ENCODE assay signal across 17 cellular contexts in the genomic region with DNA sequence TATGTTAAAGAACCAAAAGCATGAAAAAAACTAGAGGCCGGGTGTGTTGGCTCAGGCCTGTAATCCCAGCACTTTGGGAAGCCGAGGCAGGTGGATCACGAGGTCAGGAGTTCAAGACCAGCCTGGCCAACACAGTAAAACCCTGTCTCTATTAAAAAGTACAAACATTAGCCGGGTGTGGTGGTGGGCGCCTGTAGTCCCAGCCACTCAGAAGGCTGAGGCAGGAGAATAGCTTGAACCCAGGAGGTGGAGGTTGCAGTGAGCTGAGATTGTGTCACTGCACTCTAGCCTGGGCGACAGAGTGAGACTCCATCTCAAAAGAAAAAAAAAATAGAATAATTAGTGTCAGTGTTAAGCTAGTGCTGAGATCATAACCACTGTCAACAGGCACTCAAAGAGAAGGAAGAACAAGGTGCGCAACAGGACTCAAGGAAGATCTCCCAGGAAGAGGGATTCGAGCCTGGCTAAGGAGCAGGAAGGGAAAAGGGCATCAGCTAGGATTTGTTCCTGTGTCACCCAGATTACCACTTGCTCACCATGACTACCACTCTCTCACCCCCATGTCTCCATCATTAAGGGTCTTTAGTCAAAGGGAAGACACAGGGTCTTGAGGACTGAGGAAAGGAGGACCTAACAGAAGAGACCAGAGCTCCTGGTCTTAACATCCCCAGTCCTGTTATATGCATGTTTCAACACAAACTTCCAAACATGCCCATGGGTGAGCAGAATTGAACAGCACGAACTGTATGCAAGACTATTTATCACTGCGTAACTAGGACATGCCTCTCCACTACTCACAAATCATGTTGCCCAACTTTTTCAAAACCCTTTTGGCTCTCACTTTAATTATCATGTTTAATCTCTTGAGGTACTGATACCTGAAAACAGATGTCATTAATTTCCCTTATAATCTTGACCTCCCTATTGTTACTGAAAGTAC.
DNase-seq lines count a peak whose midpoint lies in the region; ATAC-seq, FAIRE-seq and TF ChIP-seq lines count a peak whose summit lies in the region.
"Had no signal": no experiment of that assay in that cellular context is flagged by ENCODE, and none has a peak within 500 bp of the region (broad histone marks: within the 10 kb centered on the region; RNA-seq: fewer than 3 reads in every experiment).

No MANE protein-coding gene starts in this region.

- 92% methylated on average over 10 of the region's 10 CpGs; no CpG with 5 or more reads in 1 of the 2 experiments for WGBS in H1 (ENCODE audit: extremely low coverage in 1 of 2, insufficient coverage in 1 of 2, insufficient read length in 1 of 2, insufficient replicate concordance in 2 of 2, low coverage in 1 of 2, low lambda C conversion rate in 2 of 2, missing lambda C conversion rate in 1 of 2), 2 experiments

- H3K27ac Mint-ChIP-seq in CD14-positive monocyte (peak overlapping the region; percentile 14 to 79 (median 34)), Caco-2 (ENCODE audit: unreplicated experiment) (no peak overlapping the region)
- H3K27ac Mint-ChIP-seq in naive thymus-derived CD8-positive, alpha-beta T cell: peak overlapping the region in 6 of 10 donors; percentile 4 to 57 (median 34)
- H3K27ac Mint-ChIP-seq: activated T-helper 2 cell treated with anti-CD3 and anti-CD28 coated beads, Interferon-gamma antibody, Interleukin-2, Interleukin-4, amounts not matched to agents 10 μg/mL and 5 μg/mL and 100 μg/mL, durations not matched to agents 14 hours and 24 hours and 36 hours had no signal

- no peak for TF ChIP-seq RAD21 in H1 (IDR thresholded peaks at IDR 0.05 in 1 of 2, conservative IDR thresholded peaks at IDR 0.05 in 1 of 2; ENCODE audit: low read depth in 2 of 2, low read length in 2 of 2)

- H3K4me3 Mint-ChIP-seq in CD14-positive monocyte: no peak overlapping the region
- H3K4me3 Mint-ChIP-seq in naive thymus-derived CD8-positive, alpha-beta T cell: peak overlapping the region in 3 of 10 donors; percentile 2 to 7 (median 3)
- H3K4me3 Mint-ChIP-seq in Caco-2 (ENCODE audit: unreplicated experiment): no peak overlapping the region

- H3K27ac ChIP-seq in H1 (ENCODE audit: low read depth, low read length) (no peak overlapping the region), A673 (ENCODE audit: low read depth, low read length, poor library complexity, severe bottlenecking) (no peak overlapping the region)
- H3K27ac ChIP-seq: right atrium auricular region, VCaP had no signal

- POLR2A ChIA-PET in H1 (lab: Charles Lee; ENCODE audit: partially characterized antibody) (interaction anchor here (0.7 to 1.2 kb wide), 5 partner anchors 610 to 711 kb away, joined by 3 to 4 read pairs (median 4); no protein-coding TSS in a partner anchor), A673 (lab: Charles Lee; ENCODE audit: low non-redundant PET) (interaction anchor here (0.7 kb wide), 1 partner anchor 711 kb away, joined by 3 read pairs; no protein-coding TSS in a partner anchor), Caco-2 (lab: Charles Lee) (no interaction called here)
- POLR2A ChIA-PET in naive thymus-derived CD8-positive, alpha-beta T cell (lab: Charles Lee): interaction anchor here (1.0 kb wide), 1 partner anchor 710 kb away, joined by 3 read pairs; no protein-coding TSS in a partner anchor

- no peak; a peak in 1 of 3 replicates for TF ChIP-seq POLR2A in H1 (IDR thresholded peaks at IDR 0.05; ENCODE audit: control extremely low read depth in 1 of 2, low read depth in 2 of 2, low read length in 2 of 2)

- TF ChIP-seq CTCF in CD14-positive monocyte (IDR thresholded peaks at IDR 0.05): no peak
- no peak for TF ChIP-seq CTCF in H1 (IDR thresholded peaks at IDR 0.05; ENCODE audit: control extremely low read depth in 1 of 3, insufficient read depth in 1 of 3, low read depth in 1 of 3, low read length in 3 of 3)
- no peak for TF ChIP-seq CTCF in A673 (conservative IDR thresholded peaks at IDR 0.05; ENCODE audit: low read depth, low read length)
- TF ChIP-seq CTCF in Caco-2 (IDR thresholded peaks at IDR 0.05; ENCODE audit: insufficient read depth in 1 of 2, low read depth in 1 of 2, low read length in 1 of 2, severe bottlenecking in 1 of 2, unreplicated experiment in 1 of 2): no peak

- peaks cover 35 to 39% of the 10 kb centered on the region in 2 donors for H3K36me3 Mint-ChIP-seq in CD14-positive monocyte
- peaks cover 0 to 51% (median 4%) of the 10 kb centered on the region in 3 donors for H3K36me3 Mint-ChIP-seq in naive thymus-derived CD8-positive, alpha-beta T cell
- H3K36me3 Mint-ChIP-seq in Caco-2 (ENCODE audit: insufficient read depth, unreplicated experiment): no peaks in the 10 kb centered on the region

- no peak overlapping the region for H3K14ac ChIP-seq in H1 (ENCODE audit: insufficient read length)

- BruUV-seq in A673 (replicated peaks; lab: Mats Ljungman, UMichigan): no TSS peak
- BruUV-seq in Caco-2 (replicated peaks; lab: Mats Ljungman, UMichigan): no TSS peak

- no peak overlapping the region for H3K56ac ChIP-seq in H1 (replicated peaks; ENCODE audit: insufficient read length, low read depth, low read length)

- H4K5ac ChIP-seq in H1 (ENCODE audit: insufficient read length, low read depth, low read length): no peak overlapping the region

- TF ChIP-seq EP300 in H1 (IDR thresholded peaks at IDR 0.05; ENCODE audit: borderline replicate concordance in 1 of 2, low read depth in 2 of 2, low read length in 2 of 2): no peak

- H4K91ac ChIP-seq in H1 (replicated peaks; ENCODE audit: insufficient read length, low read length): no peak overlapping the region

- H2BK5ac ChIP-seq in H1 (ENCODE audit: low read depth, low read length): 0 out of 2 replicates have a peak overlapping the region, but pooled peaks have one; percentile 5

- CTCF ChIA-PET in H1 (lab: Charles Lee; ENCODE audit: partially characterized antibody): interaction anchor here (0.7 to 0.9 kb wide), 2 partner anchors 503 to 656 kb away, joined by 3 read pairs; no protein-coding TSS in a partner anchor
- CTCF ChIA-PET in A673 (lab: Charles Lee): no interaction called here
- CTCF ChIA-PET in Caco-2 (lab: Charles Lee): no interaction called here

- FAIRE-seq in HTR-8/SVneo (lab: Jason Lieb, UNC) (peak; percentile 72), H1 (lab: Jason Lieb, UNC) (no peak)
- FAIRE-seq: RCC 7860 had no signal

- peak overlapping the region in 1 of 2 experiments; percentile 8; a peak in 1 of 4 replicates for H3K4me2 ChIP-seq in H1 (ENCODE audit: insufficient read depth in 1 of 2, low read depth in 2 of 2, low read length in 2 of 2)

- intact Hi-C loops in CD14-positive monocyte (cut with micrococcal nuclease) (loop anchor here in 1 of 2 donors (5.0 to 10.0 kb wide), 2 partner anchors 609 to 696 kb away; no protein-coding TSS in a partner anchor), A673 (cut with micrococcal nuclease; ENCODE audit: unreplicated experiment) (no loop called here), Caco-2 (cut with micrococcal nuclease; ENCODE audit: unreplicated experiment) (no loop called here)

- H4K20me1 ChIP-seq in H1 (replicated peaks in 1 of 2; ENCODE audit: control insufficient read depth in 1 of 2, insufficient read depth in 2 of 2, low read length in 2 of 2): peaks cover 18 to 36% of the 10 kb centered on the region in 2 experiments

- no peak overlapping the region for H3K9ac ChIP-seq in H1 (replicated peaks in 1 of 4; ENCODE audit: extremely low read depth in 1 of 4, low read depth in 3 of 4, low read length in 3 of 4)

- no peaks in the 10 kb centered on the region for H3K9me3 Mint-ChIP-seq in CD14-positive monocyte
- H3K9me3 Mint-ChIP-seq in naive thymus-derived CD8-positive, alpha-beta T cell: no peaks in the 10 kb centered on the region
- no peaks in the 10 kb centered on the region for H3K9me3 Mint-ChIP-seq in Caco-2 (ENCODE audit: unreplicated experiment)
- H3K9me3 Mint-ChIP-seq: activated T-helper 2 cell treated with anti-CD3 and anti-CD28 coated beads, Interferon-gamma antibody, Interleukin-2, Interleukin-4, amounts not matched to agents 10 μg/mL and 5 μg/mL and 100 μg/mL, durations not matched to agents 14 hours and 24 hours and 36 hours; neural crest cell had no signal

- peaks cover 5 to 12% (median 8%) of the 10 kb centered on the region in 4 experiments; a peak in 5 of 7 replicates for H3K4me1 ChIP-seq in H1 (replicated peaks in 1 of 4; ENCODE audit: control insufficient read depth in 3 of 4, insufficient read depth in 4 of 4, low read length in 3 of 4)
- no peaks in the 10 kb centered on the region for H3K4me1 ChIP-seq in A673 (ENCODE audit: insufficient read depth, low read length, poor library complexity, severe bottlenecking)
- no peaks in the 10 kb centered on the region for H3K4me1 ChIP-seq in Caco-2

- H2BK12ac ChIP-seq in H1 (ENCODE audit: low read depth, low read length): no peak overlapping the region

- no peak overlapping the region for H4K8ac ChIP-seq in H1 (ENCODE audit: extremely low read depth, insufficient read depth, low read length)

- peaks cover 41 to 100% of the 10 kb centered on the region in 2 experiments for H3K79me2 ChIP-seq in H1 (ENCODE audit: control insufficient read depth in 1 of 2, insufficient read depth in 2 of 2, low read length in 2 of 2)

- no peak overlapping the region for H3K18ac ChIP-seq in H1 (ENCODE audit: extremely low read depth, low read length)

- peaks cover 31% of the 10 kb centered on the region for H3K79me1 ChIP-seq in H1 (ENCODE audit: low read depth, low read length)

- H3K23me2 ChIP-seq in H1 (ENCODE audit: low read depth, low read length): peaks cover 4% of the 10 kb centered on the region

- no peak overlapping the region for H2AFZ ChIP-seq in H1 (ENCODE audit: low read length)

- no peak overlapping the region for H3K23ac ChIP-seq in H1 (ENCODE audit: insufficient read length)

- no peak overlapping the region for H3K4ac ChIP-seq in H1 (replicated peaks; ENCODE audit: insufficient read length, low read depth, low read length)

- ATAC-seq in naive thymus-derived CD8-positive, alpha-beta T cell: no peak
- ATAC-seq in GM21723 (IDR thresholded peaks at IDR 0.05; ENCODE audit: unreplicated experiment): no peak

- peak overlapping the region; percentile 19; the same call in 1 of the 2 replicates for H2AK5ac ChIP-seq in H1 (ENCODE audit: low read depth, low read length)

- H3K4me1 Mint-ChIP-seq in CD14-positive monocyte: peaks cover 60% of the 10 kb centered on the region
- peaks cover 42 to 92% (median 78%) of the 10 kb centered on the region in 4 donors for H3K4me1 Mint-ChIP-seq in naive thymus-derived CD8-positive, alpha-beta T cell
- H3K4me1 Mint-ChIP-seq in Caco-2 (ENCODE audit: low read depth, unreplicated experiment): no peaks in the 10 kb centered on the region

- H2BK120ac ChIP-seq in H1 (replicated peaks; ENCODE audit: low read depth, low read length): no peak overlapping the region

- peaks cover 0 to 8% (median 0%) of the 10 kb centered on the region in 4 experiments; a peak in 4 of 8 replicates for H3K36me3 ChIP-seq in H1 (ENCODE audit: control insufficient read depth in 2 of 4, insufficient read depth in 4 of 4, low read length in 3 of 4)
- H3K36me3 ChIP-seq in A673 (ENCODE audit: insufficient read depth, low read length, poor library complexity, severe bottlenecking): peaks cover 10% of the 10 kb centered on the region
- no peaks in the 10 kb centered on the region for H3K36me3 ChIP-seq in Caco-2 (ENCODE audit: control insufficient read depth, insufficient read depth, low read length)
- H3K36me3 ChIP-seq: right atrium auricular region had no signal

- no peaks in the 10 kb centered on the region for H3K27me3 ChIP-seq in H1 (replicated peaks in 1 of 4; ENCODE audit: control insufficient read depth in 3 of 4, extremely low read depth in 1 of 4, insufficient read depth in 3 of 4, low read length in 3 of 4)
- no peaks in the 10 kb centered on the region for H3K27me3 ChIP-seq in A673 (replicated peaks; ENCODE audit: insufficient read depth, low read depth, low read length, poor library complexity)
- H3K27me3 ChIP-seq in Caco-2 (replicated peaks; ENCODE audit: control insufficient read depth, insufficient read depth, low read length): no peaks in the 10 kb centered on the region
- H3K27me3 ChIP-seq: right atrium auricular region had no signal

- no peak for DNase-seq in CD14-positive monocyte (ENCODE audit: low spot score)
- no peak for DNase-seq in HTR-8/SVneo (ENCODE audit: insufficient read length, low spot score)
- DNase-seq in H1 (ENCODE audit: low read depth in 1 of 2, low spot score in 2 of 2): no peak
- no peak for DNase-seq in naive thymus-derived CD8-positive, alpha-beta T cell
- no peak for DNase-seq in A673 (ENCODE audit: low spot score)
- no peak for DNase-seq in SW 1271 (lab: John Stamatoyannopoulos, UW)
- DNase-seq in Caco-2: no peak
- DNase-seq: anterior cingulate cortex, NCI-H1105 treated with DMSO at 0.1 percent for 48 hours, NCI-H748 treated with DMSO at 0.1 percent for 48 hours, T-helper 1 cell had no signal

- H3K9me3 ChIP-seq in H1 (ENCODE audit: insufficient read depth in 2 of 2, low read depth in 1 of 2, low read length in 1 of 2) (no peaks in the 10 kb centered on the region), A673 (ENCODE audit: low read depth, low read length, poor library complexity, severe bottlenecking) (no peaks in the 10 kb centered on the region), Caco-2 (no peaks in the 10 kb centered on the region)
- H3K9me3 ChIP-seq: right atrium auricular region had no signal

- H2BK15ac ChIP-seq in H1 (ENCODE audit: low read length): no peak overlapping the region

- H3K4me3 ChIP-seq in H1 (ENCODE audit: extremely low read depth in 1 of 4, insufficient read depth in 2 of 4, low read depth in 3 of 4, low read length in 4 of 4) (no peak overlapping the region), A673 (ENCODE audit: low read depth, low read length, poor library complexity, severe bottlenecking) (no peak overlapping the region), Caco-2 (ENCODE audit: low read depth, low read length) (no peak overlapping the region)
- H3K4me3 ChIP-seq: right atrium auricular region had no signal

- peaks cover 0 to 2% (median 0%) of the 10 kb centered on the region in 3 donors for H3K27me3 Mint-ChIP-seq in CD14-positive monocyte (ENCODE audit: low read depth in 3 of 3)
- no peaks in the 10 kb centered on the region for H3K27me3 Mint-ChIP-seq in naive thymus-derived CD8-positive, alpha-beta T cell
- peaks cover 5% of the 10 kb centered on the region for H3K27me3 Mint-ChIP-seq in Caco-2 (ENCODE audit: insufficient read depth, unreplicated experiment)

- H2BK20ac ChIP-seq in H1 (ENCODE audit: low read length): no peak overlapping the region
